In the genomic region with DNA sequence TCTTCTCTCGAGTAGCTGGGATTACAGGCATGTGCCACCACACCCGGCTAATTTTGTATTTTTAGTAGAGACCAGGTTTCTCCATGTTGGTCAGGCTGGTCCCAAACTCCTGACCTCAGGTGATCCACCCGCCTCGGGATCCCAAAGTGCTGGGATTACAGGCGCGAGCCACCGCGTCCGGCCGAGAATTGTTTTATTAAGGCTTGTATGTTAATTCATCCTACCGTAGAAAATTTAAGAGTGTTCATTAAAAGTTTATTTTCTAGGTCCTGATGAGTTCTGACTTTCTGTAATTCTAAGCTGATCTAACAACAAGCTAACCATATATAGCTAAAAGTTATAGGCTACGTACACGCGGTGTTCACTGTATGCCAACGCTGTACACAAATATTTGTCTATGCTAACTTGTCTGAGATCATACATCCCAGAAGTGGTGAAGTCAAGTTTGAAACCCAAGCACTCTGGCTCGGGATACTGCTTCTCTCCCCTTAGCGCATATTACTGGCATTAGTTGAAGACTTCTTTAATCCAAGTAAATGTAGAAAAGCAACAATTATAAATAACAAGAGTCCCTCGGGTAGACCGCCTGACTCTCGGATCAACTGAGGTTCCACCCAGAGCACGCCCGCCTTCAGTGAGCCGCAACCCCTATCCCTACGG, we compare ENCODE assay signal across 8 cellular contexts.
DNase-seq lines count a peak whose midpoint lies in the region; ATAC-seq and TF ChIP-seq lines count a peak whose summit lies in the region.

No MANE protein-coding gene starts in this region.

- H3K9me3 Mint-ChIP-seq in activated naive CD8-positive, alpha-beta T cell treated with anti-CD3 and anti-CD28 coated beads, Interleukin-2, amount 50 U/mL, for 24 hours = no peaks in the 10 kb centered on the region

- no peak for TF ChIP-seq POLR2A in NB4 (IDR thresholded peaks at IDR 0.05; ENCODE audit: extremely low read depth, insufficient read length)

- TF ChIP-seq CTCF in NB4 (IDR thresholded peaks at IDR 0.05; ENCODE audit: low read depth, low read length) = no peak

- peaks cover 29% of the 10 kb centered on the region for H3K4me1 Mint-ChIP-seq in activated naive CD8-positive, alpha-beta T cell treated with anti-CD3 and anti-CD28 coated beads, Interleukin-2, amount 50 U/mL, for 24 hours

- peak overlapping the region; percentile 94 for H3K27ac Mint-ChIP-seq in activated naive CD8-positive, alpha-beta T cell treated with anti-CD3 and anti-CD28 coated beads, Interleukin-2, amount 50 U/mL, for 24 hours

- H3K4me3 Mint-ChIP-seq in activated naive CD8-positive, alpha-beta T cell treated with anti-CD3 and anti-CD28 coated beads, Interleukin-2, amount 50 U/mL, for 24 hours = peak overlapping the region; percentile 96

- peak overlapping the region; percentile 73 for H3K4me3 ChIP-seq in NB4 (ENCODE audit: low read depth, low read length)
- H3K4me3 ChIP-seq in skeletal muscle cell (ENCODE audit: low read depth, low read length) = peak overlapping the region; percentile 95

- peaks cover 9% of the 10 kb centered on the region for H3K36me3 Mint-ChIP-seq in activated naive CD8-positive, alpha-beta T cell treated with anti-CD3 and anti-CD28 coated beads, Interleukin-2, amount 50 U/mL, for 24 hours (ENCODE audit: low read depth)

- ATAC-seq in HG02610 (IDR thresholded peaks at IDR 0.05; ENCODE audit: unreplicated experiment) = peak; percentile 43
- ATAC-seq in activated naive CD8-positive, alpha-beta T cell treated with anti-CD3 and anti-CD28 coated beads, Interleukin-2, amount 50 U/mL, for 24 hours = peak; percentile 42

- H3K27me3 Mint-ChIP-seq in activated naive CD8-positive, alpha-beta T cell treated with anti-CD3 and anti-CD28 coated beads, Interleukin-2, amount 50 U/mL, for 24 hours = no peaks in the 10 kb centered on the region

- DNase-seq in NCI-H748 (lab: John Stamatoyannopoulos, UW; ENCODE audit: unreplicated experiment) (peak; percentile 32), NCI-H748 treated with DMSO at 0.1 percent for 48 hours (lab: John Stamatoyannopoulos, UW) (no peak), NB4 (ENCODE audit: low read depth) (peak; percentile 65), hepatic stellate cell (ENCODE audit: low spot score) (peak; percentile 17), skeletal muscle cell (ENCODE audit: low read depth) (peak; percentile 29)
- DNase-seq in activated naive CD8-positive, alpha-beta T cell treated with anti-CD3 and anti-CD28 coated beads, Interleukin-2, amount 50 U/mL, for 24 hours = no peak
- no peak for DNase-seq in effector CD4-positive, alpha-beta T cell

Comparison
In these comparisons a context has a peak if more than half of its experiments do, and no peak if none do; other contexts are left out.
1. DNase-seq: peak in NCI-H748 (single experiment), NB4 (single experiment), hepatic stellate cell (single experiment) and skeletal muscle cell (single experiment); none in NCI-H748 treated with DMSO at 0.1 percent for 48 hours (single experiment), activated naive CD8-positive, alpha-beta T cell treated with anti-CD3 and anti-CD28 coated beads, Interleukin-2, amount 50 U/mL, for 24 hours (single experiment) and effector CD4-positive, alpha-beta T cell (single experiment).